18 cellular contexts compared by ENCODE assay signal in genomic region chr1:179926494-179927205, GRCh38. TPM values are rescaled to one million over a fixed set of nuclear protein-coding genes. Genes with fewer than 3 reads are reported as not detected.
DNase-seq lines count a peak whose midpoint lies in the region; ATAC-seq and TF ChIP-seq lines count a peak whose summit lies in the region.
"Had no signal": no experiment of that assay in that cellular context is flagged by ENCODE, and none has a peak within 500 bp of the region (broad histone marks: within the 10 kb centered on the region; RNA-seq: fewer than 3 reads in every experiment).

No MANE protein-coding gene starts in this region.

- peaks cover 2% of the 10 kb centered on the region for H3K36me3 Mint-ChIP-seq in T-helper 17 cell (ENCODE audit: low read depth)

- peak; percentile 19 for DNase-seq in A172 (ENCODE audit: low spot score)
- peak; percentile 36 for DNase-seq in HPDE6-E6E7 (ENCODE audit: extremely low spot score)
- peak; percentile 17 for DNase-seq in SW480 (ENCODE audit: low spot score)
- peak; percentile 29 for DNase-seq in fibroblast of the conjunctiva (ENCODE audit: low read depth)
- no peak for DNase-seq in HEK293T (ENCODE audit: extremely low spot score)
- DNase-seq in T-helper 17 cell = no peak
- no peak for DNase-seq in caudate nucleus (lab: John Stamatoyannopoulos, UW)
- no peak for DNase-seq in NCI-H82 treated with DMSO at 0.1 percent for 48 hours (lab: John Stamatoyannopoulos, UW; ENCODE audit: unreplicated experiment)
- DNase-seq: activated CD4-positive, alpha-beta T cell treated with anti-CD3 and anti-CD28 coated beads, Interleukin-2, amount 10 ng/mL, durations not matched to agents 24 days and 14 days; activated gamma-delta T cell; GF-D8; NCI-H1436 treated with DMSO at 0.1 percent for 48 hours; NCI-H69; small intestine had no signal

- H3K27ac Mint-ChIP-seq in T-helper 17 cell = no peak overlapping the region
- H3K27ac Mint-ChIP-seq: activated CD4-positive, alpha-beta T cell treated with anti-CD3 and anti-CD28 coated beads, Interleukin-2, amount 10 ng/mL, durations not matched to agents 24 days and 14 days; B cell had no signal

- no peak for ATAC-seq in T-helper 17 cell
- ATAC-seq: left lobe of liver had no signal

- peaks cover 1% of the 10 kb centered on the region for H3K4me1 Mint-ChIP-seq in T-helper 17 cell
- H3K4me1 Mint-ChIP-seq: activated CD4-positive, alpha-beta T cell treated with anti-CD3 and anti-CD28 coated beads, Interleukin-2, amount 10 ng/mL, durations not matched to agents 24 days and 14 days; B cell had no signal

- H3K27me3 Mint-ChIP-seq in T-helper 17 cell = no peaks in the 10 kb centered on the region
- H3K27me3 Mint-ChIP-seq: B cell had no signal

- CTCF ChIA-PET in HEK293T (lab: Yijun Ruan, JAX) = no interaction called here

- H3K27ac ChIP-seq in caudate nucleus (ENCODE audit: low read depth, low read length) = no peak overlapping the region
- H3K27ac ChIP-seq: tibial nerve had no signal

- POLR2A ChIA-PET in HEK293T (lab: Yijun Ruan, JAX) = interaction anchor here (2.2 kb wide), 1 partner anchor 44 kb away, joined by 12 read pairs; the partner anchor contains the start of gene TOR1AIP1

- no peak overlapping the region for H3K4me3 Mint-ChIP-seq in T-helper 17 cell
- H3K4me3 Mint-ChIP-seq: activated CD4-positive, alpha-beta T cell treated with anti-CD3 and anti-CD28 coated beads, Interleukin-2, amount 10 ng/mL, durations not matched to agents 24 days and 14 days; B cell; neural crest cell had no signal

- H3K9me3 ChIP-seq in T-helper 17 cell (ENCODE audit: control insufficient read depth, low read length, poor library complexity, severe bottlenecking) = no peaks in the 10 kb centered on the region
- H3K9me3 ChIP-seq: tibial nerve had no signal

TF ChIP-seq in HEK293T, 16 proteins besides CTCF, POLR2A, EP300 and RAD21:
- TF ChIP-seq TARDBP (IDR thresholded peaks at IDR 0.05) (no peak), BHLHE40 (IDR thresholded peaks at IDR 0.05; ENCODE audit: borderline replicate concordance) (no peak), CTBP1 (IDR thresholded peaks at IDR 0.05; ENCODE audit: borderline replicate concordance) (no peak), ARNT (IDR thresholded peaks at IDR 0.05) (no peak), L3MBTL2 (conservative IDR thresholded peaks at IDR 0.05) (no peak), FOXA1 (IDR thresholded peaks at IDR 0.05) (no peak), SP1 (IDR thresholded peaks at IDR 0.05) (no peak), SUZ12 (IDR thresholded peaks at IDR 0.05) (no peak), LEF1 (IDR thresholded peaks at IDR 0.05; ENCODE audit: borderline replicate concordance) (no peak), FOXM1 (IDR thresholded peaks at IDR 0.05; ENCODE audit: borderline replicate concordance) (no peak), ELF4 (IDR thresholded peaks at IDR 0.05) (no peak), ZNF384 (IDR thresholded peaks at IDR 0.05) (no peak), FOXK2 (IDR thresholded peaks at IDR 0.05) (no peak), NFRKB (IDR thresholded peaks at IDR 0.05) (no peak)
- TF ChIP-seq, protein P1, sequence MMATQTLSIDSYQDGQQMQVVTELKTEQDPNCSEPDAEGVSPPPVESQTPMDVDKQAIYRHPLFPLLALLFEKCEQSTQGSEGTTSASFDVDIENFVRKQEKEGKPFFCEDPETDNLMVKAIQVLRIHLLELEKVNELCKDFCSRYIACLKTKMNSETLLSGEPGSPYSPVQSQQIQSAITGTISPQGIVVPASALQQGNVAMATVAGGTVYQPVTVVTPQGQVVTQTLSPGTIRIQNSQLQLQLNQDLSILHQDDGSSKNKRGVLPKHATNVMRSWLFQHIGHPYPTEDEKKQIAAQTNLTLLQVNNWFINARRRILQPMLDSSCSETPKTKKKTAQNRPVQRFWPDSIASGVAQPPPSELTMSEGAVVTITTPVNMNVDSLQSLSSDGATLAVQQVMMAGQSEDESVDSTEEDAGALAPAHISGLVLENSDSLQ (IDR thresholded peaks at IDR 0.05) = no peak

RNA-seq across cellular contexts. Expression of gene CEP350, which starts 28.0 kb away (rescaled TPM):
- total RNA-seq in A172 (2014; rRNA removed; shearing (Covaris generic)) = 30.3 and 46.0 TPM in 2 replicates
- total RNA-seq in T-helper 17 cell = 10 to 100 TPM; 63.0 to 66.8 TPM

RNA-seq across cellular contexts. Expression of gene TOR1AIP1, which starts 44.6 kb away (rescaled TPM):
- 53.3 and 57.7 TPM in 2 replicates for total RNA-seq in A172 (2014; rRNA removed; shearing (Covaris generic))
- 10 to 100 TPM; 65.1 to 87.6 TPM for total RNA-seq in T-helper 17 cell

RNA-seq across cellular contexts. Expression of gene TOR1AIP2, which starts 49.0 kb away (rescaled TPM):
- 114 and 143 TPM in 2 replicates for total RNA-seq in A172 (2014; rRNA removed; shearing (Covaris generic))
- total RNA-seq in T-helper 17 cell = 10 to 100 TPM; 64.0 to 70.9 TPM

Comparison
In these comparisons a context has a peak if more than half of its experiments do, and no peak if none do; other contexts are left out.
1. DNase-seq: peak in A172 (single experiment), HPDE6-E6E7 (single experiment), SW480 (single experiment) and fibroblast of the conjunctiva (single experiment); none in HEK293T (single experiment), T-helper 17 cell (0 of 3), caudate nucleus (0 of 61) and NCI-H82 treated with DMSO at 0.1 percent for 48 hours (single experiment).